In genomic region chr9:134734270-134734669, GRCh38 we compare ENCODE assay signal across 12 cellular contexts.
DNase-seq lines count a peak whose midpoint lies in the region; ATAC-seq, FAIRE-seq and TF ChIP-seq lines count a peak whose summit lies in the region.
"Had no signal": no experiment of that assay in that cellular context is flagged by ENCODE, and none has a peak within 500 bp of the region (broad histone marks: within the 10 kb centered on the region; RNA-seq: fewer than 3 reads in every experiment).

No MANE protein-coding gene starts in this region.

- H3K27me3 ChIP-seq in heart right ventricle (no peaks in the 10 kb centered on the region), thyroid gland (no peaks in the 10 kb centered on the region)
- H3K27me3 ChIP-seq: dorsolateral prefrontal cortex had no signal

- FAIRE-seq in HTR-8/SVneo (lab: Jason Lieb, UNC), result no peak

- H3K4me1 ChIP-seq in heart right ventricle (peaks cover 11 to 83% (median 37%) of the 10 kb centered on the region in 9 donors), thyroid gland (peaks cover 7% of the 10 kb centered on the region in 2 donors)

- H3K9me3 ChIP-seq in heart right ventricle (no peaks in the 10 kb centered on the region), thyroid gland (no peaks in the 10 kb centered on the region)

- TF ChIP-seq CTCF in astrocyte of the cerebellum (IDR thresholded peaks at IDR 0.05; ENCODE audit: low read depth, low read length, missing control alignments) (no peak), heart right ventricle (IDR thresholded peaks at IDR 0.05) (no peak), thyroid gland (IDR thresholded peaks at IDR 0.05) (no peak)

- in situ Hi-C loops in astrocyte of the cerebellum (cut with HindIII; ENCODE audit: low sequenced_read_pairs), result no loop called here

- ATAC-seq in heart right ventricle (no peak), GM21737 (IDR thresholded peaks at IDR 0.05; ENCODE audit: unreplicated experiment) (no peak), left lobe of liver (no peak)

- H3K36me3 ChIP-seq in heart right ventricle (peaks cover 0 to 21% (median 0%) of the 10 kb centered on the region in 9 donors), thyroid gland (no peaks in the 10 kb centered on the region)

- H3K4me3 ChIP-seq in astrocyte of the cerebellum (ENCODE audit: low read depth, low read length), result no peak overlapping the region
- H3K4me3 ChIP-seq in heart right ventricle, result no peak overlapping the region
- no peak overlapping the region for H3K4me3 ChIP-seq in thyroid gland (replicated peaks in 1 of 3)
- H3K4me3 ChIP-seq: dorsolateral prefrontal cortex had no signal

- WGBS in heart right ventricle, 2 donors, result 45 to 48% methylated on average over 8 of the region's 8 CpGs
- 53 to 54% methylated on average over 4 to 8 of the region's 8 CpGs for WGBS in thyroid gland, 2 donors

- H3K27ac ChIP-seq in heart right ventricle (peak overlapping the region in 6 of 10 donors; percentile 1 to 87 (median 76)), thyroid gland (no peak overlapping the region)
- H3K27ac ChIP-seq: dorsolateral prefrontal cortex had no signal

- no peak for TF ChIP-seq POLR2A in thyroid gland (IDR thresholded peaks at IDR 0.05)

- intact Hi-C loops in heart right ventricle (cut with DNase I), result loop anchor here in 4 of 10 donors (2.0 to 10.0 kb wide), 3 partner anchors 25 to 559 kb away; no protein-coding TSS in a partner anchor
- intact Hi-C loops in thyroid gland (cut with DNase I), result no loop called here

- DNase-seq in HTR-8/SVneo (ENCODE audit: insufficient read length, low spot score) (peak; percentile 18), astrocyte of the cerebellum (ENCODE audit: low read depth) (peak; percentile 35), heart right ventricle (no peak), thyroid gland (peak; percentile 38 to 56), left lobe of liver (ENCODE audit: low spot score) (no peak)
- no peak for DNase-seq in activated T-cell treated with anti-CD3 and anti-CD28 coated beads, Interleukin-2, amount 50 U/mL, for 1 hour
- DNase-seq: DMS153; KG1; SHP77; stimulated activated CD4-positive, alpha-beta T cell treated with anti-CD3 and anti-CD28 coated beads, Interleukin-4, amount 100 ng/mL, for 24 hours had no signal

Comparison
In these comparisons a context has a peak if more than half of its experiments do, and no peak if none do; other contexts are left out.
1. DNase-seq: peak in HTR-8/SVneo (single experiment), astrocyte of the cerebellum (single experiment) and thyroid gland (2 of 2); none in heart right ventricle (0 of 2), activated T-cell treated with anti-CD3 and anti-CD28 coated beads, Interleukin-2, amount 50 U/mL, for 1 hour (single experiment) and left lobe of liver (single experiment).
2. H3K27ac ChIP-seq: peak in heart right ventricle (6 of 10); none in thyroid gland (0 of 3).